ENCODE assay signal across 21 cellular contexts in the genomic region with DNA sequence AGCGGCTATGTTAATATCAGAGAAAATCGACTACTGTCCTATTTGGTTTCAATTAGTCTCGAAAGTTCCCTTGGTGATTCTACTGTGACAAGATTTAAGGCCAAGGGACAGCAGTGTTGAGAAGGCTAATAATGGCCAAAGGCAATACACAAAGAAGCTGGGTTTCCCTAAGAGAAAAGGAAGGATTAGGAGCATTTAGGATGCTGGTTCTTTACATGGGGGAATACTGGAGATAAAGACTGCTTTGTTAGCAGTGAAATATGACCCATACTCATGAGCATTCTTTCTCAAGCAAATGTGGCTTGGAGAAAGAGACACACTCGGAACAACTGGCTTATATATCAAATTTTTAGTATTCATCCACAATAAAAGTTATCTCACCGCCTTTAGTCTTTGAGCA. TPM values are rescaled to one million over a fixed set of nuclear protein-coding genes. Genes with fewer than 3 reads are reported as not detected.
"Had no signal": no experiment of that assay in that cellular context is flagged by ENCODE, and none has a peak within 500 bp of the region (broad histone marks: within the 10 kb centered on the region; RNA-seq: fewer than 3 reads in every experiment).

No MANE protein-coding gene starts in this region.

- H3K27me3 Mint-ChIP-seq: activated naive CD4-positive, alpha-beta T cell treated with anti-CD3 and anti-CD28 coated beads, Interleukin-2, amount 10 ng/mL, durations not matched to agents 7 days and 5 days had no signal

- H3K9me3 ChIP-seq: prostate gland, upper lobe of right lung had no signal

- H3K9me3 Mint-ChIP-seq: T-helper 2 cell treated with Interferon-gamma antibody and Interleukin-4, amounts not matched to agents 5 μg/mL and 100 μg/mL, for 36 hours had no signal

- H3K27ac ChIP-seq: prostate gland, spleen, upper lobe of right lung, VCaP had no signal

- DNase-seq: activated CD4-positive, alpha-beta T cell treated with anti-CD3 and anti-CD28 coated beads, Interleukin-2, amount 10 ng/mL, durations not matched to agents 7 days and 5 days; activated CD4-positive, CD25-positive, alpha-beta regulatory T cell treated with anti-CD3 and anti-CD28 coated beads, Interleukin-2, amount 50 U/mL, for 72 hours; activated CD8-positive, alpha-beta memory T cell treated with anti-CD3 and anti-CD28 coated beads, Interleukin-2, amount 10 ng/mL, durations not matched to agents 7 days and 5 days; activated CD8-positive, alpha-beta T cell treated with anti-CD3 and anti-CD28 coated beads for 36 hours; activated effector memory CD4-positive, alpha-beta T cell treated with anti-CD3 and anti-CD28 coated beads, Interleukin-2, amount 50 U/mL, for 16 hours; activated naive CD4-positive, alpha-beta T cell treated with anti-CD3 and anti-CD28 coated beads, Interleukin-2, amount 10 ng/mL, durations not matched to agents 7 days and 5 days; activated T-cell treated with anti-CD3 and anti-CD28 coated beads for 4 hours; amygdala; cortex of kidney; erythroblast; foreskin fibroblast; left ventricle myocardium superior; mammary epithelial cell; spleen; stimulated activated CD4-positive, alpha-beta T cell treated with anti-CD3 and anti-CD28 coated beads, Interleukin-4, amount 100 ng/mL, for 1 hour; stimulated activated naive CD4-positive, alpha-beta T cell; T-cell; upper lobe of right lung had no signal

- H3K27me3 ChIP-seq: upper lobe of right lung had no signal

- H3K4me3 Mint-ChIP-seq: activated CD4-positive, alpha-beta T cell treated with anti-CD3 and anti-CD28 coated beads, Interleukin-2, amount 10 ng/mL, durations not matched to agents 7 days and 5 days; activated CD8-positive, alpha-beta memory T cell treated with anti-CD3 and anti-CD28 coated beads, Interleukin-2, amount 10 ng/mL, durations not matched to agents 7 days and 5 days; activated CD8-positive, alpha-beta T cell treated with anti-CD3 and anti-CD28 coated beads for 36 hours; activated naive CD4-positive, alpha-beta T cell treated with anti-CD3 and anti-CD28 coated beads, Interleukin-2, amount 10 ng/mL, durations not matched to agents 7 days and 5 days; T-cell; T-helper 2 cell treated with Interferon-gamma antibody and Interleukin-4, amounts not matched to agents 5 μg/mL and 100 μg/mL, for 36 hours had no signal

- H3K27ac Mint-ChIP-seq: activated CD4-positive, alpha-beta T cell treated with anti-CD3 and anti-CD28 coated beads, Interleukin-2, amount 10 ng/mL, durations not matched to agents 7 days and 5 days; activated CD8-positive, alpha-beta memory T cell treated with anti-CD3 and anti-CD28 coated beads, Interleukin-2, amount 10 ng/mL, durations not matched to agents 7 days and 5 days; activated CD8-positive, alpha-beta T cell treated with anti-CD3 and anti-CD28 coated beads for 36 hours; activated naive CD4-positive, alpha-beta T cell treated with anti-CD3 and anti-CD28 coated beads, Interleukin-2, amount 10 ng/mL, durations not matched to agents 7 days and 5 days; T-cell; T-helper 2 cell treated with Interferon-gamma antibody and Interleukin-4, amounts not matched to agents 5 μg/mL and 100 μg/mL, for 36 hours had no signal

- H3K36me3 Mint-ChIP-seq: activated CD8-positive, alpha-beta memory T cell treated with anti-CD3 and anti-CD28 coated beads, Interleukin-2, amount 10 ng/mL, durations not matched to agents 7 days and 5 days; activated naive CD4-positive, alpha-beta T cell treated with anti-CD3 and anti-CD28 coated beads, Interleukin-2, amount 10 ng/mL, durations not matched to agents 7 days and 5 days; T-cell had no signal

- H3K4me1 Mint-ChIP-seq: activated CD4-positive, alpha-beta T cell treated with anti-CD3 and anti-CD28 coated beads, Interleukin-2, amount 10 ng/mL, durations not matched to agents 7 days and 5 days; activated CD8-positive, alpha-beta memory T cell treated with anti-CD3 and anti-CD28 coated beads, Interleukin-2, amount 10 ng/mL, durations not matched to agents 7 days and 5 days; activated naive CD4-positive, alpha-beta T cell treated with anti-CD3 and anti-CD28 coated beads, Interleukin-2, amount 10 ng/mL, durations not matched to agents 7 days and 5 days; T-cell had no signal

- H3K4me3 ChIP-seq: prostate gland, spleen, upper lobe of right lung had no signal

- H3K36me3 ChIP-seq: prostate gland, spleen, upper lobe of right lung had no signal

- H3K4me1 ChIP-seq: prostate gland, spleen, upper lobe of right lung had no signal

RNA-seq across cellular contexts. Expression of gene IQUB, which starts 32.2 kb away (rescaled TPM):
- total RNA-seq: activated CD4-positive, alpha-beta T cell treated with anti-CD3 and anti-CD28 coated beads, Interleukin-2, amount 10 ng/mL, durations not matched to agents 7 days and 5 days had no signal
